ENCODE assay signal across 1 cellular context in genomic region chr17:58285422-58285810, GRCh38.
TF ChIP-seq lines count a peak whose summit lies in the region.

No MANE protein-coding gene starts in this region.

TF ChIP-seq in IMR-90, 13 proteins besides CTCF, POLR2A, EP300 and RAD21:
- TF ChIP-seq CHD1 (IDR thresholded peaks at IDR 0.05; ENCODE audit: low read depth, low read length) (no peak), BHLHE40 (IDR thresholded peaks at IDR 0.05; ENCODE audit: low read depth, low read length) (no peak), MAFK (IDR thresholded peaks at IDR 0.05; ENCODE audit: low read depth, low read length) (no peak), MAZ (IDR thresholded peaks at IDR 0.05; ENCODE audit: borderline replicate concordance, low read depth, low read length) (no peak), RCOR1 (IDR thresholded peaks at IDR 0.05; ENCODE audit: insufficient replicate concordance, low read length) (no peak), NFE2L2 (IDR thresholded peaks at IDR 0.05; ENCODE audit: low read depth, low read length) (no peak), USF2 (IDR thresholded peaks at IDR 0.05; ENCODE audit: low read depth, low read length) (no peak), CEBPB (IDR thresholded peaks at IDR 0.05; ENCODE audit: low read depth, low read length) (no peak), ELK1 (IDR thresholded peaks at IDR 0.05; ENCODE audit: borderline replicate concordance, low read depth, low read length) (no peak), FOS (IDR thresholded peaks at IDR 0.05; ENCODE audit: low read depth, low read length) (no peak)
